Comparison of ENCODE assay signal across 8 cellular contexts in genomic region chr7:66740302-66740979, GRCh38. TPM values are rescaled to one million over a fixed set of nuclear protein-coding genes. Genes with fewer than 3 reads are reported as not detected.
A peak's percentile ranks its signal among the peaks of the same experiment; 100 is the strongest.
DNase-seq lines count a peak whose midpoint lies in the region; ATAC-seq, FAIRE-seq and TF ChIP-seq lines count a peak whose summit lies in the region.

Gene RABGEF1, plus strand, starts transcription at chr7:66740733. Its CDS starts 31,167 bp downstream, at chr7:66771900.

- H3K9me3 Mint-ChIP-seq in WTC11: peaks cover 11% of the 10 kb centered on the region

- POLR2A ChIA-PET in WTC11 (lab: Charles Lee): interaction anchor here (0.5 to 1.6 kb wide), 4 partner anchors 11 to 147 kb away, joined by 3 to 5 read pairs (median 4); no protein-coding TSS in a partner anchor

- H3K4me1 ChIP-seq in small intestine (ENCODE audit: control insufficient read depth in 2 of 2, insufficient read depth in 1 of 2, low read depth in 1 of 2, low read length in 1 of 2): no peaks in the 10 kb centered on the region

- peaks cover 12% of the 10 kb centered on the region for H3K4me1 Mint-ChIP-seq in WTC11

- peak within 1 kb of the TSS; percentile 93 for H3K4me3 Mint-ChIP-seq in WTC11

- peak; percentile 97 for DNase-seq in AG08396 (ENCODE audit: low spot score)
- peak; percentile 98 for DNase-seq in NCI-H226
- DNase-seq in WTC11 (ENCODE audit: low spot score): peak; percentile 97
- DNase-seq in bronchial epithelial cell (ENCODE audit: low read depth): peak; percentile 88
- DNase-seq in iPS-NIHi11 (ENCODE audit: low spot score): peak; percentile 98
- DNase-seq in small intestine: peak; percentile 99

- no peak for FAIRE-seq in bronchial epithelial cell (lab: Jason Lieb, UNC)
- FAIRE-seq in small intestine (lab: Jason Lieb, UNC): no peak

- H3K36me3 Mint-ChIP-seq in WTC11: peaks cover 10% of the 10 kb centered on the region

- H3K27me3 ChIP-seq in bronchial epithelial cell (ENCODE audit: control insufficient read depth, insufficient read depth, low read length) (no peaks in the 10 kb centered on the region), small intestine (ENCODE audit: control insufficient read depth in 2 of 2, insufficient read depth in 2 of 2, low read length in 2 of 2) (no peaks in the 10 kb centered on the region)

- peak within 1 kb of the TSS; percentile 93 to 100 for H3K27ac ChIP-seq in small intestine (ENCODE audit: low read depth in 1 of 2, low read length in 1 of 2)

- 0 to 1% (median 0%) methylated on average over 47 to 85 of the region's 85 CpGs for WGBS in small intestine, 3 donors

- no peaks in the 10 kb centered on the region for H3K27me3 Mint-ChIP-seq in WTC11 (ENCODE audit: low read depth)

- TF ChIP-seq CTCF in WTC11 (IDR thresholded peaks at IDR 0.05) (no peak), bronchial epithelial cell (IDR thresholded peaks at IDR 0.05; ENCODE audit: insufficient read depth, low read length, severe bottlenecking) (peak; percentile 9)

- H3K27ac Mint-ChIP-seq in WTC11: peak within 1 kb of the TSS; percentile 89

- ATAC-seq in GM19023 (IDR thresholded peaks at IDR 0.05; ENCODE audit: unreplicated experiment): peak; percentile 88
- peak; percentile 76 for ATAC-seq in HG03196 (IDR thresholded peaks at IDR 0.05; ENCODE audit: unreplicated experiment)
- ATAC-seq in WTC11: peak; percentile 84

- H3K36me3 ChIP-seq in bronchial epithelial cell (ENCODE audit: control insufficient read depth, insufficient read depth, low read length) (no peaks in the 10 kb centered on the region), small intestine (ENCODE audit: control insufficient read depth in 2 of 2, insufficient read depth in 2 of 2, low read length in 2 of 2) (no peaks in the 10 kb centered on the region)

- H3K4me3 ChIP-seq in bronchial epithelial cell (ENCODE audit: low read depth, low read length) (peak within 1 kb of the TSS; percentile 75), small intestine (ENCODE audit: low read depth in 1 of 2, low read length in 2 of 2) (peak within 1 kb of the TSS; percentile 75 to 98)

- CTCF ChIA-PET in WTC11 (lab: Charles Lee): interaction anchor here (1.0 to 2.0 kb wide), 2 partner anchors 36 to 183 kb away, joined by 3 to 5 read pairs; no protein-coding TSS in a partner anchor

- no peaks in the 10 kb centered on the region for H3K9me3 ChIP-seq in small intestine (ENCODE audit: control insufficient read depth, low read depth)

TF ChIP-seq in WTC11, 78 proteins besides CTCF, POLR2A, EP300 and RAD21 (continues in another document):
- TF ChIP-seq MYBL2 (CRISPR knock-in tag; IDR thresholded peaks at IDR 0.05) (peak; percentile 87), PREB (CRISPR knock-in tag; IDR thresholded peaks at IDR 0.05; ENCODE audit: borderline replicate concordance) (no peak), ELF4 (CRISPR knock-in tag; IDR thresholded peaks at IDR 0.05; ENCODE audit: low read depth) (no peak), ATF2 (CRISPR knock-in tag; IDR thresholded peaks at IDR 0.05; ENCODE audit: borderline replicate concordance, low read depth) (no peak), TEAD4 (CRISPR knock-in tag; IDR thresholded peaks at IDR 0.05) (no peak), FOXP4 (CRISPR knock-in tag; IDR thresholded peaks at IDR 0.05) (peak; percentile 65), NFYB (CRISPR knock-in tag; conservative IDR thresholded peaks at IDR 0.05; ENCODE audit: low read depth) (no peak), E2F4 (CRISPR knock-in tag; IDR thresholded peaks at IDR 0.05; ENCODE audit: borderline replicate concordance, low read depth) (no peak; the same call in 1 of the 2 replicates), SOX15 (CRISPR knock-in tag; IDR thresholded peaks at IDR 0.05) (no peak), RORB (CRISPR knock-in tag; IDR thresholded peaks at IDR 0.05) (no peak), ZNF263 (CRISPR knock-in tag; IDR thresholded peaks at IDR 0.05; ENCODE audit: low read depth) (no peak), ESRRA (CRISPR knock-in tag; IDR thresholded peaks at IDR 0.05; ENCODE audit: borderline replicate concordance) (peak; percentile 57; the same call in 1 of the 2 replicates), MXD4 (CRISPR knock-in tag; IDR thresholded peaks at IDR 0.05; ENCODE audit: borderline replicate concordance) (no peak), ZNF121 (CRISPR knock-in tag; IDR thresholded peaks at IDR 0.05) (no peak), ZBTB43 (CRISPR knock-in tag; IDR thresholded peaks at IDR 0.05) (0 out of 2 replicates have a peak, but pooled peaks have one; percentile 3), ZNF232 (CRISPR knock-in tag; IDR thresholded peaks at IDR 0.05) (peak; percentile 73; the same call in 1 of the 2 replicates), MAX (CRISPR knock-in tag; IDR thresholded peaks at IDR 0.05) (no peak), CBFB (CRISPR knock-in tag; IDR thresholded peaks at IDR 0.05; ENCODE audit: low read depth) (no peak), GABPB1 (CRISPR knock-in tag; IDR thresholded peaks at IDR 0.05) (peak; percentile 75), SMAD3 (CRISPR knock-in tag; IDR thresholded peaks at IDR 0.05; ENCODE audit: borderline replicate concordance) (peak; percentile 53; the same call in 1 of the 2 replicates)

RNA-seq across cellular contexts. Expression of gene RABGEF1, which starts in this region (rescaled TPM):
- total RNA-seq in WTC11 (2021) (17.1 to 18.1 TPM (median 17.6 TPM) in 3 replicates), bronchial epithelial cell (35.3 and 41.5 TPM in 2 replicates)
- 10 to 100 TPM in 2 of 3 donors, 1 to 10 TPM in 1; 9.7 to 12.7 (median 11.0) TPM for polyA plus RNA-seq in small intestine

Comparison
In these comparisons a context has a peak if more than half of its experiments do, and no peak if none do; other contexts are left out.
1. Peak in every context shown above with its lines: DNase-seq, ATAC-seq, H3K4me3 ChIP-seq and H3K27ac ChIP-seq.